8 cellular contexts compared by ENCODE assay signal in genomic region chrX:107684956-107685385, GRCh38. TPM values are rescaled to one million over a fixed set of nuclear protein-coding genes. Genes with fewer than 3 reads are reported as not detected.
DNase-seq lines count a peak whose midpoint lies in the region; ATAC-seq and TF ChIP-seq lines count a peak whose summit lies in the region.

No MANE protein-coding gene starts in this region.

- WGBS in thymus, result 12% methylated on average over 5 of the region's 5 CpGs

- CTCF ChIA-PET in activated CD4-positive, alpha-beta memory T cell treated with anti-CD3 and anti-CD28 coated beads, Interleukin-2, amount 10 ng/mL, durations not matched to agents 7 days and 5 days (lab: Charles Lee), result interaction anchor here (0.8 to 1.4 kb wide), 4 partner anchors 11 to 91 kb away, joined by 3 to 4 read pairs (median 4); partner anchors contain the start of gene TSC22D3

- ATAC-seq in GM19467 (IDR thresholded peaks at IDR 0.05; ENCODE audit: unreplicated experiment) (peak; percentile 86), HG03469 (IDR thresholded peaks at IDR 0.05; ENCODE audit: unreplicated experiment) (peak; percentile 71), left ventricle myocardium superior (peak; percentile 85)

- DNase-seq in CD1c-positive myeloid dendritic cell (ENCODE audit: extremely low spot score) (peak; percentile 57), left ventricle myocardium superior (peak; percentile 77), NCI-H2227 treated with DMSO at 0.1 percent for 48 hours (lab: John Stamatoyannopoulos, UW) (no peak), mesothelial cell of epicardium (ENCODE audit: low spot score in 2 of 2, unreplicated experiment in 2 of 2) (no peak)
- DNase-seq in activated CD4-positive, alpha-beta memory T cell treated with anti-CD3 and anti-CD28 coated beads, Interleukin-2, amount 10 ng/mL, durations not matched to agents 7 days and 5 days, result peak; percentile 49

- H3K9me3 Mint-ChIP-seq in activated CD4-positive, alpha-beta memory T cell treated with anti-CD3 and anti-CD28 coated beads, Interleukin-2, amount 10 ng/mL, durations not matched to agents 7 days and 5 days, result no peaks in the 10 kb centered on the region
- peaks cover 29% of the 10 kb centered on the region for H3K9me3 Mint-ChIP-seq in mesothelial cell of epicardium

- no peaks in the 10 kb centered on the region for H3K36me3 ChIP-seq in thymus (ENCODE audit: control insufficient read depth, insufficient read depth)

- no peak for TF ChIP-seq CTCF in mesothelial cell of epicardium (IDR thresholded peaks at IDR 0.05; ENCODE audit: unreplicated experiment)

- H3K4me3 Mint-ChIP-seq in activated CD4-positive, alpha-beta memory T cell treated with anti-CD3 and anti-CD28 coated beads, Interleukin-2, amount 10 ng/mL, durations not matched to agents 7 days and 5 days, result no peak overlapping the region
- H3K4me3 Mint-ChIP-seq in mesothelial cell of epicardium, result no peak overlapping the region

- no peaks in the 10 kb centered on the region for H3K27me3 ChIP-seq in thymus (ENCODE audit: control insufficient read depth, insufficient read depth)

- H3K9me3 ChIP-seq in thymus (ENCODE audit: control insufficient read depth), result no peaks in the 10 kb centered on the region

- peaks cover 42% of the 10 kb centered on the region for H3K4me1 Mint-ChIP-seq in activated CD4-positive, alpha-beta memory T cell treated with anti-CD3 and anti-CD28 coated beads, Interleukin-2, amount 10 ng/mL, durations not matched to agents 7 days and 5 days
- peaks cover 26% of the 10 kb centered on the region for H3K4me1 Mint-ChIP-seq in mesothelial cell of epicardium

- no peak overlapping the region for H3K4me3 ChIP-seq in thymus (ENCODE audit: low read length)

- POLR2A ChIA-PET in activated CD4-positive, alpha-beta memory T cell treated with anti-CD3 and anti-CD28 coated beads, Interleukin-2, amount 10 ng/mL, durations not matched to agents 7 days and 5 days (lab: Charles Lee), result interaction anchor here (0.9 to 1.4 kb wide), 5 partner anchors 10 to 32 kb away, joined by 4 to 9 read pairs (median 5); no protein-coding TSS in a partner anchor

- intact Hi-C loops in left ventricle myocardium superior (cut with micrococcal nuclease), result no loop called here

- no peaks in the 10 kb centered on the region for H3K36me3 Mint-ChIP-seq in activated CD4-positive, alpha-beta memory T cell treated with anti-CD3 and anti-CD28 coated beads, Interleukin-2, amount 10 ng/mL, durations not matched to agents 7 days and 5 days (ENCODE audit: low read depth)
- H3K36me3 Mint-ChIP-seq in mesothelial cell of epicardium, result no peaks in the 10 kb centered on the region

- peaks cover 5% of the 10 kb centered on the region for H3K4me1 ChIP-seq in thymus (ENCODE audit: control insufficient read depth, insufficient read depth, low read length)

- H3K27me3 Mint-ChIP-seq in activated CD4-positive, alpha-beta memory T cell treated with anti-CD3 and anti-CD28 coated beads, Interleukin-2, amount 10 ng/mL, durations not matched to agents 7 days and 5 days, result no peaks in the 10 kb centered on the region
- peaks cover 3% of the 10 kb centered on the region for H3K27me3 Mint-ChIP-seq in mesothelial cell of epicardium (ENCODE audit: low read depth)

- H3K27ac Mint-ChIP-seq in activated CD4-positive, alpha-beta memory T cell treated with anti-CD3 and anti-CD28 coated beads, Interleukin-2, amount 10 ng/mL, durations not matched to agents 7 days and 5 days, result no peak overlapping the region
- no peak overlapping the region for H3K27ac Mint-ChIP-seq in mesothelial cell of epicardium

- peak overlapping the region; percentile 31 for H3K27ac ChIP-seq in thymus (ENCODE audit: low read depth)

RNA-seq across cellular contexts. Expression of gene PRPS1, which starts 56.7 kb away (rescaled TPM):
- 10 to 100 TPM; 67.4 to 70.2 TPM for total RNA-seq in activated CD4-positive, alpha-beta memory T cell treated with anti-CD3 and anti-CD28 coated beads, Interleukin-2, amount 10 ng/mL, durations not matched to agents 7 days and 5 days
- total RNA-seq in left ventricle myocardium superior (27.4 TPM), mesothelial cell of epicardium (28.3 to 32.1 TPM (median 30.0 TPM) in 3 replicates)
- polyA plus RNA-seq in thymus, result 26.4 TPM

Comparison
In these comparisons a context has a peak if more than half of its experiments do, and no peak if none do; other contexts are left out.
1. DNase-seq: peak in CD1c-positive myeloid dendritic cell (single experiment), activated CD4-positive, alpha-beta memory T cell treated with anti-CD3 and anti-CD28 coated beads, Interleukin-2, amount 10 ng/mL, durations not matched to agents 7 days and 5 days (single experiment) and left ventricle myocardium superior (single experiment); none in NCI-H2227 treated with DMSO at 0.1 percent for 48 hours (single experiment) and mesothelial cell of epicardium (0 of 2).
2. Peak in every context shown above with its lines, with median percentiles within 50 percentile points of each other: ATAC-seq.